In genomic region chr7:112400141-112400540, GRCh38 we compare ENCODE assay signal across 1 cellular context.
TF ChIP-seq lines count a peak whose summit lies in the region.

No MANE protein-coding gene starts in this region.

TF ChIP-seq in IMR-90, 13 proteins besides CTCF, POLR2A, EP300 and RAD21:
- TF ChIP-seq MAZ (IDR thresholded peaks at IDR 0.05; ENCODE audit: borderline replicate concordance, low read depth, low read length) = no peak
- no peak for TF ChIP-seq BHLHE40 (IDR thresholded peaks at IDR 0.05; ENCODE audit: low read depth, low read length)
- no peak for TF ChIP-seq ELK1 (IDR thresholded peaks at IDR 0.05; ENCODE audit: borderline replicate concordance, low read depth, low read length)
- TF ChIP-seq RFX5 (IDR thresholded peaks at IDR 0.05; ENCODE audit: low read depth, low read length) = no peak
- TF ChIP-seq CHD1 (IDR thresholded peaks at IDR 0.05; ENCODE audit: low read depth, low read length) = no peak
- TF ChIP-seq, protein P1, sequence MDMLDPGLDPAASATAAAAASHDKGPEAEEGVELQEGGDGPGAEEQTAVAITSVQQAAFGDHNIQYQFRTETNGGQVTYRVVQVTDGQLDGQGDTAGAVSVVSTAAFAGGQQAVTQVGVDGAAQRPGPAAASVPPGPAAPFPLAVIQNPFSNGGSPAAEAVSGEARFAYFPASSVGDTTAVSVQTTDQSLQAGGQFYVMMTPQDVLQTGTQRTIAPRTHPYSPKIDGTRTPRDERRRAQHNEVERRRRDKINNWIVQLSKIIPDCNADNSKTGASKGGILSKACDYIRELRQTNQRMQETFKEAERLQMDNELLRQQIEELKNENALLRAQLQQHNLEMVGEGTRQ (IDR thresholded peaks at IDR 0.05; ENCODE audit: low read depth, low read length) = no peak
- TF ChIP-seq CEBPB (IDR thresholded peaks at IDR 0.05; ENCODE audit: low read depth, low read length) = no peak
- TF ChIP-seq MXI1 (IDR thresholded peaks at IDR 0.05; ENCODE audit: borderline replicate concordance, low read depth, low read length) = no peak
- no peak for TF ChIP-seq SMC3 (IDR thresholded peaks at IDR 0.05; ENCODE audit: low read depth, low read length)
- TF ChIP-seq MAFK (IDR thresholded peaks at IDR 0.05; ENCODE audit: low read depth, low read length) = no peak
- no peak for TF ChIP-seq FOS (IDR thresholded peaks at IDR 0.05; ENCODE audit: low read depth, low read length)
- no peak for TF ChIP-seq NFE2L2 (IDR thresholded peaks at IDR 0.05; ENCODE audit: low read depth, low read length)
- no peak for TF ChIP-seq RCOR1 (IDR thresholded peaks at IDR 0.05; ENCODE audit: insufficient replicate concordance, low read length)
